In the genomic region with DNA sequence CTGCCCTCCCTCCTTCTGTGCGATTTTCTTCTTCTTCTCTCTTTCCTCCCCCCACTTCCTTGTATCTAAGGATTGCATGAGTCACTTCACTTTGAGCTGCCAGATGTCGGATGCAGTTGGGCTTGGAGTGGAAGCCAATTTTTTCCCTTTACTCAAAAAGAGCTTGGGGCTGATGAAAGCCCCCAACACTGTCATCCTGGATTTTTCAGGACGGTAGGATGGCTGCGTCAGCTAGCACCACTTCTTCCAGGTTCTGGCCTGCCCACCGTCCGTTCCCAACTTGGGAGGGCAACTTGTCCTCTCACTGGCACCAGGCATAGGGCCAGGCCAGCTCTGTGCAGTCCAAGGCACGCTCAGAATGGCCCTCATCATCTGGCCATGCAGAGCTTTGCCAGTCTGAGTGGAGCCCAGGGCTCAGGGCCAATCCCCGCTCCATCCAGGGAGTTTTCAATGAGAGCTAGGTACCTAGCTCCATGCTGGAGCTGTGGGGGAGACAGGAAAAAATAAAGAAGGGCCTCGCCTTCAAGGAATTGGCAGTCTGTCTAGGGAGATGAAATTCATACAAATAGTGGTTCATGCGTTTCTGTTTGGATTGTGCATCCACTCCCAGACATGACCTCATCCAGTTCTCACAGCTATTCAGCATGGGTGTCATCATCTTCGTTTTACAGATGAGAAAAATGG, we compare ENCODE assay signal across 1 cellular context.
TF ChIP-seq lines count a peak whose summit lies in the region.

No MANE protein-coding gene starts in this region.

TF ChIP-seq in IMR-90, 13 proteins besides CTCF, POLR2A, EP300 and RAD21 (continued from another document):
- TF ChIP-seq, protein P1, sequence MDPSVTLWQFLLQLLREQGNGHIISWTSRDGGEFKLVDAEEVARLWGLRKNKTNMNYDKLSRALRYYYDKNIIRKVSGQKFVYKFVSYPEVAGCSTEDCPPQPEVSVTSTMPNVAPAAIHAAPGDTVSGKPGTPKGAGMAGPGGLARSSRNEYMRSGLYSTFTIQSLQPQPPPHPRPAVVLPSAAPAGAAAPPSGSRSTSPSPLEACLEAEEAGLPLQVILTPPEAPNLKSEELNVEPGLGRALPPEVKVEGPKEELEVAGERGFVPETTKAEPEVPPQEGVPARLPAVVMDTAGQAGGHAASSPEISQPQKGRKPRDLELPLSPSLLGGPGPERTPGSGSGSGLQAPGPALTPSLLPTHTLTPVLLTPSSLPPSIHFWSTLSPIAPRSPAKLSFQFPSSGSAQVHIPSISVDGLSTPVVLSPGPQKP (IDR thresholded peaks at IDR 0.05; ENCODE audit: borderline replicate concordance, low read depth, low read length), result no peak
- peak; percentile 70 for TF ChIP-seq FOS (IDR thresholded peaks at IDR 0.05; ENCODE audit: low read depth, low read length)
- peak; percentile 61; the same call in 1 of the 2 replicates for TF ChIP-seq CEBPB (IDR thresholded peaks at IDR 0.05; ENCODE audit: low read depth, low read length)
